Comparison of ENCODE assay signal across 9 cellular contexts in the genomic region with DNA sequence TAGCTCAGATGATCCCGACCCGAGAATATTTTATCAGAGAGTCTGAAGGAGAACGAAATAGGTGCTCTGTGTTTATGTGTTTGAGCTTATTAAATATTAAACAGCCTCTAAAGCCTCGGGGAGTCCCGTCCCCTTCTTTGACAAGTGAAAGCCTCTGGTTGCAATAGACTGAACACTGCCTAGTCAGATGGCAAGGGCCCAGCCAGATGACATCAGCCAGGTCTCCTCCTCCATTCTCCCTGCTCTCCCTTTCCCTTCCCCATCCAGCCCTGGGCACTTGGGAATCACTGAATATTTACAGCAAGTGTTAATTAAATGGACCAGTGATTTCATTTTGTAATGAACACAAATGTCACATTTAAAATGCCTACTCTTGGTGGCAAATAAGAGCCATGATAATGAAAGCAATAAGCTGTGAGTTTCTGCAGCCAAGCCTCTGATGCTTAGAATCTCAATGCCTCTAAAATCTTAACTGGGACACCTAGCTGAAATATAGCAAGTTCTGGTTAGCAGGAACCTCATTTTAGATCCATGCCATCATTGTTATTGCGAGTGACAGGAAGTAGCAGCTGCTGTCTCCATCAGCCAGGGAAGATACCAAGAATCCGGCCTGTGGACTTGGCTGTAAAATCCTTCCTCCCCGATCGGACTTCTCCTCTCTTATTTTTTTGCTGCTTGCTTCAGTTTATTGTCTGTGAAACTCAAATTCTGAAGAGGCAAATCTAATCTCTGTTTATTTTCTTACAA.
A peak's percentile ranks its signal among the peaks of the same experiment; 100 is the strongest.
DNase-seq lines count a peak whose midpoint lies in the region; ATAC-seq lines count a peak whose summit lies in the region.
"Had no signal": no experiment of that assay in that cellular context is flagged by ENCODE, and none has a peak within 500 bp of the region (broad histone marks: within the 10 kb centered on the region; RNA-seq: fewer than 3 reads in every experiment).

No MANE protein-coding gene starts in this region.

- peaks cover 35% of the 10 kb centered on the region for H3K4me1 Mint-ChIP-seq in activated naive CD4-positive, alpha-beta T cell treated with anti-CD3 and anti-CD28 coated beads, Interleukin-2, amount 50 U/mL, for 24 hours

- H3K9me3 Mint-ChIP-seq in activated naive CD4-positive, alpha-beta T cell treated with anti-CD3 and anti-CD28 coated beads, Interleukin-2, amount 50 U/mL, for 24 hours, result no peaks in the 10 kb centered on the region

- H3K27me3 Mint-ChIP-seq in activated naive CD4-positive, alpha-beta T cell treated with anti-CD3 and anti-CD28 coated beads, Interleukin-2, amount 50 U/mL, for 24 hours, result no peaks in the 10 kb centered on the region

- no peak overlapping the region for H3K4me3 ChIP-seq in mesodermal cell (ENCODE audit: extremely low read depth, insufficient read depth, low read length, poor library complexity, severe bottlenecking)
- H3K4me3 ChIP-seq in aorta (ENCODE audit: low read length in 2 of 2), result no peak overlapping the region

- ATAC-seq in aorta (ENCODE audit: low FRiP score), result peak; percentile 77
- no peak for ATAC-seq in HG02938 (IDR thresholded peaks at IDR 0.05; ENCODE audit: unreplicated experiment)

- H3K36me3 Mint-ChIP-seq in activated naive CD4-positive, alpha-beta T cell treated with anti-CD3 and anti-CD28 coated beads, Interleukin-2, amount 50 U/mL, for 24 hours, result no peaks in the 10 kb centered on the region

- 89 to 95% methylated on average over 4 of the region's 9 CpGs for WGBS in mesodermal cell (ENCODE audit: insufficient coverage in 2 of 2), 2 experiments
- WGBS in aorta, 2 donors, result 15 to 16% methylated on average over 9 of the region's 9 CpGs

- no peaks in the 10 kb centered on the region for H3K9me3 ChIP-seq in mesodermal cell (ENCODE audit: control insufficient read depth, low read length)
- no peaks in the 10 kb centered on the region for H3K9me3 ChIP-seq in aorta (ENCODE audit: control insufficient read depth, low read length)

- peak overlapping the region; percentile 56 for H3K4me3 Mint-ChIP-seq in activated naive CD4-positive, alpha-beta T cell treated with anti-CD3 and anti-CD28 coated beads, Interleukin-2, amount 50 U/mL, for 24 hours

- peaks cover 33% of the 10 kb centered on the region for H3K4me1 ChIP-seq in mesodermal cell (ENCODE audit: control insufficient read depth, insufficient read depth, low read length, poor library complexity, severe bottlenecking)
- no peaks in the 10 kb centered on the region for H3K4me1 ChIP-seq in aorta (ENCODE audit: control insufficient read depth in 1 of 2, insufficient read depth in 2 of 2, low read length in 2 of 2)
- H3K4me1 ChIP-seq: parathyroid adenoma had no signal

- no peak for DNase-seq in activated naive CD4-positive, alpha-beta T cell treated with anti-CD3 and anti-CD28 coated beads, Interleukin-2, amount 50 U/mL, for 16 hours
- DNase-seq in dedifferentiated amniotic fluid mesenchymal stem cell (ENCODE audit: extremely low spot score), result peak; percentile 28
- peak; percentile 81 to 91 for DNase-seq in aorta
- no peak for DNase-seq in NK-92 treated with Interleukin-12 subunit alpha and Interleukin-12 subunit beta, amount 100 ng/mL, for 24 hours (lab: John Stamatoyannopoulos, UW)
- DNase-seq in NCI-H2029 (lab: John Stamatoyannopoulos, UW), result no peak

- peak overlapping the region; percentile 81 for H3K27ac ChIP-seq in mesodermal cell (ENCODE audit: low read depth, low read length, severe bottlenecking)
- peak overlapping the region; percentile 68 to 93 for H3K27ac ChIP-seq in aorta (ENCODE audit: low read depth in 1 of 2, low read length in 2 of 2)
- H3K27ac ChIP-seq: parathyroid adenoma had no signal

- H3K36me3 ChIP-seq in mesodermal cell (ENCODE audit: control insufficient read depth, insufficient read depth, low read length), result peaks cover 44% of the 10 kb centered on the region
- no peaks in the 10 kb centered on the region for H3K36me3 ChIP-seq in aorta (ENCODE audit: control insufficient read depth in 1 of 2, insufficient read depth in 2 of 2, low read length in 1 of 2)

- no peaks in the 10 kb centered on the region for H3K27me3 ChIP-seq in aorta (ENCODE audit: control insufficient read depth in 1 of 2, insufficient read depth in 2 of 2, low read length in 1 of 2)

- intact Hi-C loops in aorta (cut with DNase I), result loop anchor here (2.0 to 10.0 kb wide), 4 partner anchors 168 to 306 kb away; no protein-coding TSS in a partner anchor

- no peak overlapping the region for H3K27ac Mint-ChIP-seq in activated naive CD4-positive, alpha-beta T cell treated with anti-CD3 and anti-CD28 coated beads, Interleukin-2, amount 50 U/mL, for 24 hours

Comparison
In these comparisons a context has a peak if more than half of its experiments do, and no peak if none do; other contexts are left out.
1. DNase-seq: peak in dedifferentiated amniotic fluid mesenchymal stem cell (single experiment) and aorta (2 of 2); none in activated naive CD4-positive, alpha-beta T cell treated with anti-CD3 and anti-CD28 coated beads, Interleukin-2, amount 50 U/mL, for 16 hours (single experiment), NK-92 treated with Interleukin-12 subunit alpha and Interleukin-12 subunit beta, amount 100 ng/mL, for 24 hours (single experiment) and NCI-H2029 (single experiment).